Comparison of ENCODE assay signal across 1 cellular context in the genomic region with DNA sequence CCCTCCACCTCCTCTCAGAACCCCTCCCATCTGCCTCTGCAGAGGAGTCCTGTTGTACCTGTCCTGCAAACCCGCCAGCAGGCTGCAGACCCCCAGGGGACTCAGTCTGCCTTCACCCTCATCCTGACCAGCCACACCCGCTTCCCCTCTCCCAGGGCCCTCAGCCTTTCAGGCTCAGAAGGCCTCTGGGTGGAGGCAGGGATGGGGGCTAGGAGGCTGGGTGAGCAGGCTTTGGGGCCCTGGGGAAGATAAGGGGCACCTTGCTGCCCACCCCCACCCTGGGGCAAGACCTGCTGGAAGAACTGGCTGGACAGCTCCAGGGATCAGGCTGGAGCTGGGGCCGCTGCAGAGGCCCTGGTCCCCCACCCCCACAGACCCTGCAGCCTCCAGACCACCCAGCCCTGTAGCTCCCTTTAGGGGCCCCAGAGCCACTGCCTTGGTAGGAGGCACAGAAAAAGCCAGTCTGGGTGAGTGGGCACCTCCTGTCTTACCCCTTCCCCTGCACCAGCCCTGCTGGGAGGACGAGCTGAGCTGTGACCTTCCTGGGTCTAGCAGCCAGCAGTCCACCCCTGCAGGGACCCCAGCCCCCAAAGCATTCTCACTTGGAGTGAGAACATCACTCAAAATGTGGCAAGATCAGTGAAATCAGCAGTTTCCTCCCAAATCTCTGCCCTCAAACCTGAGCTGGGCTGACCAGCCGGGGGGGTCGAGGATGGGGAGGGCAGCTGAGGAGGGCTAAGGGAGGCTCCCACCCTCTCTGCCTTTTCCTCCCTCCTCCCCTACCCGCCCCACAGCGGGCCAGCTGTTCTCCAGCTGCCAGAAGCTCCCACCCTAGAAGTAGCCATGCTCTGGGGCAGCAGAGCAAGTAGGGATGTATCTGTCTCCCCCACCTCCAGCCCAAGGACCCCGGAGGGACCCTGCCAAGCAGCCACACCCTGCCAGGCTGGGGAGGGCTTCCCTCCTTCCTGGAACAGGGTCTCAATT.
TF ChIP-seq lines count a peak whose summit lies in the region.

No MANE protein-coding gene starts in this region.

TF ChIP-seq in HEK293, 187 proteins besides CTCF, POLR2A, EP300 and RAD21:
- TF ChIP-seq ZNF600 (tag by site-specific recombination; IDR thresholded peaks at IDR 0.05) (0 out of 2 replicates have a peak, but pooled peaks have one; percentile 10), KLF1 (tag by site-specific recombination; IDR thresholded peaks at IDR 0.05) (0 out of 2 replicates have a peak, but pooled peaks have one; percentile 29), GLIS1 (tag by site-specific recombination; IDR thresholded peaks at IDR 0.05) (peak; percentile 86), WT1 (tag by site-specific recombination; IDR thresholded peaks at IDR 0.05) (peak; percentile 83), SP2 (tag by site-specific recombination; IDR thresholded peaks at IDR 0.05) (peak; percentile 37), ZNF549 (tag by site-specific recombination; IDR thresholded peaks at IDR 0.05) (no peak), ZNF548 (tag by site-specific recombination; IDR thresholded peaks at IDR 0.05) (no peak), GLIS2 (tag by site-specific recombination; IDR thresholded peaks at IDR 0.05) (peak; percentile 47; the same call in 1 of the 2 replicates)
- TF ChIP-seq, protein P1, sequence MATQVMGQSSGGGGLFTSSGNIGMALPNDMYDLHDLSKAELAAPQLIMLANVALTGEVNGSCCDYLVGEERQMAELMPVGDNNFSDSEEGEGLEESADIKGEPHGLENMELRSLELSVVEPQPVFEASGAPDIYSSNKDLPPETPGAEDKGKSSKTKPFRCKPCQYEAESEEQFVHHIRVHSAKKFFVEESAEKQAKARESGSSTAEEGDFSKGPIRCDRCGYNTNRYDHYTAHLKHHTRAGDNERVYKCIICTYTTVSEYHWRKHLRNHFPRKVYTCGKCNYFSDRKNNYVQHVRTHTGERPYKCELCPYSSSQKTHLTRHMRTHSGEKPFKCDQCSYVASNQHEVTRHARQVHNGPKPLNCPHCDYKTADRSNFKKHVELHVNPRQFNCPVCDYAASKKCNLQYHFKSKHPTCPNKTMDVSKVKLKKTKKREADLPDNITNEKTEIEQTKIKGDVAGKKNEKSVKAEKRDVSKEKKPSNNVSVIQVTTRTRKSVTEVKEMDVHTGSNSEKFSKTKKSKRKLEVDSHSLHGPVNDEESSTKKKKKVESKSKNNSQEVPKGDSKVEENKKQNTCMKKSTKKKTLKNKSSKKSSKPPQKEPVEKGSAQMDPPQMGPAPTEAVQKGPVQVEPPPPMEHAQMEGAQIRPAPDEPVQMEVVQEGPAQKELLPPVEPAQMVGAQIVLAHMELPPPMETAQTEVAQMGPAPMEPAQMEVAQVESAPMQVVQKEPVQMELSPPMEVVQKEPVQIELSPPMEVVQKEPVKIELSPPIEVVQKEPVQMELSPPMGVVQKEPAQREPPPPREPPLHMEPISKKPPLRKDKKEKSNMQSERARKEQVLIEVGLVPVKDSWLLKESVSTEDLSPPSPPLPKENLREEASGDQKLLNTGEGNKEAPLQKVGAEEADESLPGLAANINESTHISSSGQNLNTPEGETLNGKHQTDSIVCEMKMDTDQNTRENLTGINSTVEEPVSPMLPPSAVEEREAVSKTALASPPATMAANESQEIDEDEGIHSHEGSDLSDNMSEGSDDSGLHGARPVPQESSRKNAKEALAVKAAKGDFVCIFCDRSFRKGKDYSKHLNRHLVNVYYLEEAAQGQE (tag by site-specific recombination; IDR thresholded peaks at IDR 0.05) = peak; percentile 78
- TF ChIP-seq, protein P2, sequence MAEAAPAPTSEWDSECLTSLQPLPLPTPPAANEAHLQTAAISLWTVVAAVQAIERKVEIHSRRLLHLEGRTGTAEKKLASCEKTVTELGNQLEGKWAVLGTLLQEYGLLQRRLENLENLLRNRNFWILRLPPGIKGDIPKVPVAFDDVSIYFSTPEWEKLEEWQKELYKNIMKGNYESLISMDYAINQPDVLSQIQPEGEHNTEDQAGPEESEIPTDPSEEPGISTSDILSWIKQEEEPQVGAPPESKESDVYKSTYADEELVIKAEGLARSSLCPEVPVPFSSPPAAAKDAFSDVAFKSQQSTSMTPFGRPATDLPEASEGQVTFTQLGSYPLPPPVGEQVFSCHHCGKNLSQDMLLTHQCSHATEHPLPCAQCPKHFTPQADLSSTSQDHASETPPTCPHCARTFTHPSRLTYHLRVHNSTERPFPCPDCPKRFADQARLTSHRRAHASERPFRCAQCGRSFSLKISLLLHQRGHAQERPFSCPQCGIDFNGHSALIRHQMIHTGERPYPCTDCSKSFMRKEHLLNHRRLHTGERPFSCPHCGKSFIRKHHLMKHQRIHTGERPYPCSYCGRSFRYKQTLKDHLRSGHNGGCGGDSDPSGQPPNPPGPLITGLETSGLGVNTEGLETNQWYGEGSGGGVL (tag by site-specific recombination; IDR thresholded peaks at IDR 0.05) = peak; percentile 80
- TF ChIP-seq, protein P3, sequence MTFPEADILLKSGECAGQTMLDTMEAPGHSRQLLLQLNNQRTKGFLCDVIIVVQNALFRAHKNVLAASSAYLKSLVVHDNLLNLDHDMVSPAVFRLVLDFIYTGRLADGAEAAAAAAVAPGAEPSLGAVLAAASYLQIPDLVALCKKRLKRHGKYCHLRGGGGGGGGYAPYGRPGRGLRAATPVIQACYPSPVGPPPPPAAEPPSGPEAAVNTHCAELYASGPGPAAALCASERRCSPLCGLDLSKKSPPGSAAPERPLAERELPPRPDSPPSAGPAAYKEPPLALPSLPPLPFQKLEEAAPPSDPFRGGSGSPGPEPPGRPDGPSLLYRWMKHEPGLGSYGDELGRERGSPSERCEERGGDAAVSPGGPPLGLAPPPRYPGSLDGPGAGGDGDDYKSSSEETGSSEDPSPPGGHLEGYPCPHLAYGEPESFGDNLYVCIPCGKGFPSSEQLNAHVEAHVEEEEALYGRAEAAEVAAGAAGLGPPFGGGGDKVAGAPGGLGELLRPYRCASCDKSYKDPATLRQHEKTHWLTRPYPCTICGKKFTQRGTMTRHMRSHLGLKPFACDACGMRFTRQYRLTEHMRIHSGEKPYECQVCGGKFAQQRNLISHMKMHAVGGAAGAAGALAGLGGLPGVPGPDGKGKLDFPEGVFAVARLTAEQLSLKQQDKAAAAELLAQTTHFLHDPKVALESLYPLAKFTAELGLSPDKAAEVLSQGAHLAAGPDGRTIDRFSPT (tag by site-specific recombination; IDR thresholded peaks at IDR 0.05) = 0 out of 2 replicates have a peak, but pooled peaks have one; percentile 10
